In the genomic region with DNA sequence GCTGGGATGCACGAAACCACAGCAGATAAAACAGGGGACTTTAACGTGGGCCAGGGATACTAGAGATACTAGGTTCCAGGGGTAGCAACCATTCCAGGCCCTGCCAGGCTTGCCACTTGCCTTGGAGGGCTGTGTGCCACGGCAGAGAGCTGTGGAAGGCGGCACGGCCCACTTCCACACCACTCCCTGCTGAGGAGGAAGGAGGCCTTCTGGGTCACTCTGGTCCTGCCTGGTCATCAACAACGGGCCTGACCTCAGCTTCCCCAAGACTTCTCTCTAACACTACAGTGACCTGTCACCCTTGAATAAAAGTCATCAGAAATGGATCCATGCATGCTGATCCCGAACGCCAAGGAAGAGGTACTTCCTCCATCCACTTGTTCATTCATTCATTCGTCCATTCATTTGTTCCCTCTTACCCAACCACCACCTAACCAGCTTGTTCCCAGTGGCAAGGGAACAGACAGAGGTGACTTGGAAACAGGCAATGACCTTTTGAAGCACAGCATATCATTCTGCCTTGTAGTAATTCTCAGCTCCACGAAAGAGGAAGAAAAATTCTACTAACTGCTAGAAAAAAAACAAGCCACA, we compare ENCODE assay signal across 15 cellular contexts. TPM values are rescaled to one million over a fixed set of nuclear protein-coding genes. Genes with fewer than 3 reads are reported as not detected.
DNase-seq lines count a peak whose midpoint lies in the region; ATAC-seq and TF ChIP-seq lines count a peak whose summit lies in the region.
"Had no signal": no experiment of that assay in that cellular context is flagged by ENCODE, and none has a peak within 500 bp of the region (broad histone marks: within the 10 kb centered on the region; RNA-seq: fewer than 3 reads in every experiment).

No MANE protein-coding gene starts in this region.

- no peak overlapping the region for H2AFZ ChIP-seq in GM23248
- H2AFZ ChIP-seq: GM23338 had no signal

- H3K27me3 ChIP-seq in GM23248 (replicated peaks; ENCODE audit: insufficient read depth): no peaks in the 10 kb centered on the region
- H3K27me3 ChIP-seq: SJCRH30 had no signal

- POLR2A ChIA-PET in activated B cell treated with CpG ODN at 0.5 μM for 24 hours (lab: Charles Lee): no interaction called here

- no peak for DNase-seq in activated naive CD4-positive, alpha-beta T cell treated with anti-CD3 and anti-CD28 coated beads for 36 hours
- DNase-seq in activated naive CD4-positive, alpha-beta T cell treated with anti-CD3 and anti-CD28 coated beads, Interleukin-2, amount 50 U/mL, for 16 hours: no peak
- DNase-seq in activated B cell treated with CpG ODN at 0.5 μM for 24 hours (no peak), immature natural killer cell (no peak), LoVo (ENCODE audit: low spot score) (no peak), hepatic stellate cell (ENCODE audit: low spot score) (no peak), GM23248 (no peak)
- DNase-seq in stimulated activated naive CD8-positive, alpha-beta T cell treated with anti-CD3 and anti-CD28 coated beads, Interleukin-15, amount 100 ng/mL, for 72 hours: no peak
- DNase-seq: DND-41; NCI-H1092 treated with DMSO at 0.1 percent for 48 hours; right cardiac atrium; stimulated activated CD4-positive, alpha-beta T cell treated with anti-CD3 and anti-CD28 coated beads, Interleukin-4, amount 100 ng/mL, for 24 hours had no signal

- H3K4me1 Mint-ChIP-seq in activated naive CD4-positive, alpha-beta T cell treated with anti-CD3 and anti-CD28 coated beads for 36 hours (ENCODE audit: low read depth): peaks cover 46% of the 10 kb centered on the region
- H3K4me1 Mint-ChIP-seq in activated B cell treated with CpG ODN at 0.5 μM for 24 hours: peaks cover 32% of the 10 kb centered on the region
- H3K4me1 Mint-ChIP-seq in immature natural killer cell: peaks cover 86 to 98% of the 10 kb centered on the region in 2 donors
- H3K4me1 Mint-ChIP-seq in stimulated activated naive CD8-positive, alpha-beta T cell treated with anti-CD3 and anti-CD28 coated beads, Interleukin-15, amount 100 ng/mL, for 72 hours: peaks cover 67% of the 10 kb centered on the region
- H3K4me1 Mint-ChIP-seq: GM23338, neural crest cell had no signal

- H3K9me3 Mint-ChIP-seq in activated naive CD4-positive, alpha-beta T cell treated with anti-CD3 and anti-CD28 coated beads for 36 hours: no peaks in the 10 kb centered on the region
- H3K9me3 Mint-ChIP-seq in activated B cell treated with CpG ODN at 0.5 μM for 24 hours (no peaks in the 10 kb centered on the region), immature natural killer cell (no peaks in the 10 kb centered on the region)
- H3K9me3 Mint-ChIP-seq in stimulated activated naive CD8-positive, alpha-beta T cell treated with anti-CD3 and anti-CD28 coated beads, Interleukin-15, amount 100 ng/mL, for 72 hours: peaks cover 0 to 3% of the 10 kb centered on the region in 2 donors

- WGBS in GM23248 (ENCODE audit: low coverage in 1 of 2, low lambda C conversion rate in 2 of 2, missing lambda C conversion rate in 2 of 2), 2 experiments: 90% methylated on average over 10 of the region's 10 CpGs

- no peaks in the 10 kb centered on the region for H3K9me3 ChIP-seq in GM23248 (ENCODE audit: low read depth)
- H3K9me3 ChIP-seq: SJCRH30 had no signal

- H3K4me1 ChIP-seq in GM23248 (ENCODE audit: insufficient read depth): peaks cover 15% of the 10 kb centered on the region
- H3K4me1 ChIP-seq: SJCRH30 had no signal

- in situ Hi-C loops in GM23248 (cut with MboI): no loop called here

- peaks cover 81% of the 10 kb centered on the region for H3K79me2 ChIP-seq in GM23248 (ENCODE audit: insufficient read depth)

- no peak overlapping the region for H3K4me3 ChIP-seq in GM23248
- H3K4me3 ChIP-seq: GM23338, SJCRH30 had no signal

- H3K9me2 ChIP-seq in GM23248 (ENCODE audit: insufficient read depth): no peaks in the 10 kb centered on the region

- CTCF ChIA-PET in activated naive CD4-positive, alpha-beta T cell treated with anti-CD3 and anti-CD28 coated beads for 36 hours (lab: Charles Lee): interaction anchor here (1.0 kb wide), 1 partner anchor 58 kb away, joined by 3 read pairs; no protein-coding TSS in a partner anchor
- CTCF ChIA-PET in activated B cell treated with CpG ODN at 0.5 μM for 24 hours (lab: Charles Lee): no interaction called here

- no peaks in the 10 kb centered on the region for H3K27me3 Mint-ChIP-seq in activated naive CD4-positive, alpha-beta T cell treated with anti-CD3 and anti-CD28 coated beads for 36 hours (ENCODE audit: low read depth)
- H3K27me3 Mint-ChIP-seq in activated B cell treated with CpG ODN at 0.5 μM for 24 hours (no peaks in the 10 kb centered on the region), immature natural killer cell (ENCODE audit: low read depth in 3 of 3) (peaks cover 0 to 2% (median 2%) of the 10 kb centered on the region in 3 donors)
- no peaks in the 10 kb centered on the region for H3K27me3 Mint-ChIP-seq in stimulated activated naive CD8-positive, alpha-beta T cell treated with anti-CD3 and anti-CD28 coated beads, Interleukin-15, amount 100 ng/mL, for 72 hours

- peaks cover 7% of the 10 kb centered on the region; the same call in 1 of the 2 replicates for H3K36me3 ChIP-seq in GM23248 (ENCODE audit: low read depth)
- H3K36me3 ChIP-seq: SJCRH30 had no signal

- H3K27ac ChIP-seq in GM23248: no peak overlapping the region
- H3K27ac ChIP-seq: SJCRH30 had no signal

- H3K9ac ChIP-seq in GM23248: no peak overlapping the region

- H3F3A ChIP-seq in GM23248 (ENCODE audit: insufficient read depth): peaks cover 13% of the 10 kb centered on the region

- H4K20me1 ChIP-seq in GM23248 (ENCODE audit: insufficient read depth): no peaks in the 10 kb centered on the region

- TF ChIP-seq CTCF in activated B cell treated with CpG ODN at 0.5 μM for 24 hours (IDR thresholded peaks at IDR 0.05): no peak

- ATAC-seq in activated B cell treated with CpG ODN at 0.5 μM for 24 hours (ENCODE audit: low read depth): no peak
- ATAC-seq in stimulated activated naive CD8-positive, alpha-beta T cell treated with anti-CD3 and anti-CD28 coated beads, Interleukin-15, amount 100 ng/mL, for 72 hours: no peak
- ATAC-seq: GM23338 had no signal

- no peak overlapping the region for H3K4me2 ChIP-seq in GM23248 (ENCODE audit: unreplicated experiment)
- H3K4me2 ChIP-seq: GM23338 had no signal

- H3K27ac Mint-ChIP-seq in activated naive CD4-positive, alpha-beta T cell treated with anti-CD3 and anti-CD28 coated beads for 36 hours: peak overlapping the region; percentile 65
- H3K27ac Mint-ChIP-seq in activated B cell treated with CpG ODN at 0.5 μM for 24 hours: peak overlapping the region; percentile 46
- H3K27ac Mint-ChIP-seq in immature natural killer cell: peak overlapping the region; percentile 83 to 89 (median 86)
- H3K27ac Mint-ChIP-seq in stimulated activated naive CD8-positive, alpha-beta T cell treated with anti-CD3 and anti-CD28 coated beads, Interleukin-15, amount 100 ng/mL, for 72 hours: peak overlapping the region; percentile 34 to 78
- H3K27ac Mint-ChIP-seq: GM23338 had no signal

- H3K4me3 Mint-ChIP-seq in activated naive CD4-positive, alpha-beta T cell treated with anti-CD3 and anti-CD28 coated beads for 36 hours: no peak overlapping the region
- H3K4me3 Mint-ChIP-seq in activated B cell treated with CpG ODN at 0.5 μM for 24 hours (no peak overlapping the region), immature natural killer cell (peak overlapping the region in 1 of 5 donors; percentile 10)
- H3K4me3 Mint-ChIP-seq in stimulated activated naive CD8-positive, alpha-beta T cell treated with anti-CD3 and anti-CD28 coated beads, Interleukin-15, amount 100 ng/mL, for 72 hours: no peak overlapping the region
- H3K4me3 Mint-ChIP-seq: GM23338, neural crest cell had no signal

- peaks cover 26% of the 10 kb centered on the region for H3K36me3 Mint-ChIP-seq in activated naive CD4-positive, alpha-beta T cell treated with anti-CD3 and anti-CD28 coated beads for 36 hours (ENCODE audit: low read depth)
- peaks cover 76% of the 10 kb centered on the region for H3K36me3 Mint-ChIP-seq in activated B cell treated with CpG ODN at 0.5 μM for 24 hours (ENCODE audit: low read depth)
- peaks cover 11 to 41% (median 14%) of the 10 kb centered on the region in 3 donors for H3K36me3 Mint-ChIP-seq in immature natural killer cell

- intact Hi-C loops in activated naive CD4-positive, alpha-beta T cell treated with anti-CD3 and anti-CD28 coated beads for 36 hours (cut with micrococcal nuclease): no loop called here
- intact Hi-C loops in activated B cell treated with CpG ODN at 0.5 μM for 24 hours (cut with micrococcal nuclease): no loop called here

RNA-seq across cellular contexts. Expression of a gene that starts 58.8 kb away (rescaled TPM):
- 10 to 100 TPM; 44.7 to 55.1 TPM for total RNA-seq in activated naive CD4-positive, alpha-beta T cell treated with anti-CD3 and anti-CD28 coated beads for 36 hours
- total RNA-seq in activated B cell treated with CpG ODN at 0.5 μM for 24 hours: 233 and 276 TPM in 2 replicates
- polyA plus RNA-seq in immature natural killer cell (100 to 1,000 TPM in 1 of 3 donors, 10 to 100 TPM in 2; 24.8 to 274 (median 54.9) TPM), GM23248 (2016; fragmentation: Nextera tagmentation; extraction: Ambion mirVana) (19.3 and 21.2 TPM in 2 replicates)
- total RNA-seq in GM23248 (2014; rRNA removed; shearing (Covaris generic)): 21.8 and 28.9 TPM in 2 replicates
